ENCODE assay signal across 8 cellular contexts in the genomic region with DNA sequence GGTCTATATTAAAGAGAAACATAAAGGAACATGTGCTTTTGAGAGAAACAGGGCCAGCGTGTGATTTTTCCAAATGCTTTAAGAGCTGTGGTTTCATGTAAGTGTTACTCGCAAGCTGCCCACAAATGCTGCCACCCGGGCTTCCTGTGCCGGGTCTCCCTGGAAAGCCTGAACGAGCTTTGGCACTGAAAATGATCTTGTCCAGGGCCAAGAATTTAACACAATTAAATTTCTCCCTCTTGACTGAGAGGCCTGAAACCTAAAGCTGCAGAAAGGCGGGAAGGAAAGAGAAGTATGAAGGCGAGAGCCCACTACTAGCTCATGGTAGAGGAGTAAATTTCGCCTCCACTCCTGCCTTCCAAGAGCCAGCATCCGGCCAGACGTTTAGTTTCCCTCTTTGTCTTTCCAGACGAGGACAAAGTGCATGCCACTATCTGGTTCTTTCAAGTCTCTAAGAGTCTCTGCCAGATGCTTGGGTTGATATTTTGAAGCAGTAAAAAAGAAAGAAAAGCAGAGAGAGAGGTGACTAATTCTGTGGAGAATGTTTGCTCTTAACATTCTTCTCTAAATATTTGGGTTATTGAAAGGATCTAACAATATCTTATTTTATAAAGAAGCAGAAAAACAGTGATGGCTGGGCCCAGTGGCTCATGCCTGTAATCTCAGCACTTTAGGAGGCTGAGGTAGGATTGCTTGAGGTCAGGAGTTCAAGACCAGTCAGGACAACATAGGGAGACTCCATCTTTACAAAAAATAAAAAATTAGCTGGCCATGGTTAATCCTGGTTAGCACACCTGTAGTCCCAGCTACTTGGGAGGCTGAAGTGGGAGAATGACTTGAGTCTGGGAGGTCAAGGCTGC.
A peak's percentile ranks its signal among the peaks of the same experiment; 100 is the strongest.
DNase-seq lines count a peak whose midpoint lies in the region; ATAC-seq lines count a peak whose summit lies in the region.

No MANE protein-coding gene starts in this region.

- H3K9me3 ChIP-seq in SJSA1 (replicated peaks): no peaks in the 10 kb centered on the region

- H3K9me3 Mint-ChIP-seq in natural killer cell treated with Interleukin-12 subunit alpha and Interleukin-12 subunit beta and Interleukin-15 and Interleukin-18, amount 100 ng/mL, for 72 hours: no peaks in the 10 kb centered on the region

- peak overlapping the region; percentile 3 for H3K4me3 ChIP-seq in SJSA1
- H3K4me3 ChIP-seq in H7 (ENCODE audit: insufficient read depth, low read depth, low read length): no peak overlapping the region

- H3K36me3 Mint-ChIP-seq in natural killer cell treated with Interleukin-12 subunit alpha and Interleukin-12 subunit beta and Interleukin-15 and Interleukin-18, amount 100 ng/mL, for 72 hours: no peaks in the 10 kb centered on the region

- DNase-seq in activated gamma-delta T cell treated with Interleukin-2 at 50 U/mL for 16 hours: peak; percentile 11
- no peak for DNase-seq in activated gamma-delta T cell (lab: John Stamatoyannopoulos, UW)
- peak; percentile 85 to 96 for DNase-seq in SJSA1 (ENCODE audit: low read depth in 1 of 2, low spot score in 2 of 2)
- DNase-seq in epithelial cell of prostate (ENCODE audit: low read depth, low spot score): no peak
- no peak for DNase-seq in natural killer cell treated with Interleukin-12 subunit alpha and Interleukin-12 subunit beta and Interleukin-15 and Interleukin-18, amount 100 ng/mL, for 72 hours (ENCODE audit: low spot score)
- no peak for DNase-seq in SIG-M5 (lab: John Stamatoyannopoulos, UW)
- no peak for DNase-seq in H7

- H3K27ac ChIP-seq in SJSA1: peak overlapping the region; percentile 84
- H3K27ac ChIP-seq in epithelial cell of prostate: peak overlapping the region; percentile 53

- H3K36me3 ChIP-seq in SJSA1 (no peaks in the 10 kb centered on the region), H7 (replicated peaks; ENCODE audit: control insufficient read depth, insufficient read depth, low read length) (no peaks in the 10 kb centered on the region)

- peak in 1 of 2 donors; percentile 62 for ATAC-seq in natural killer cell treated with Interleukin-12 subunit alpha and Interleukin-12 subunit beta and Interleukin-15 and Interleukin-18, amount 100 ng/mL, for 72 hours
- no peak for ATAC-seq in esophagus mucosa

- H3K27me3 Mint-ChIP-seq in natural killer cell treated with Interleukin-12 subunit alpha and Interleukin-12 subunit beta and Interleukin-15 and Interleukin-18, amount 100 ng/mL, for 72 hours: no peaks in the 10 kb centered on the region

- peak overlapping the region; percentile 75 for H3K4me3 Mint-ChIP-seq in natural killer cell treated with Interleukin-12 subunit alpha and Interleukin-12 subunit beta and Interleukin-15 and Interleukin-18, amount 100 ng/mL, for 72 hours

- peak overlapping the region; percentile 59 to 95 for H3K27ac Mint-ChIP-seq in natural killer cell treated with Interleukin-12 subunit alpha and Interleukin-12 subunit beta and Interleukin-15 and Interleukin-18, amount 100 ng/mL, for 72 hours

- H3K27me3 ChIP-seq in SJSA1 (replicated peaks) (no peaks in the 10 kb centered on the region), H7 (ENCODE audit: control insufficient read depth, insufficient read depth, low read length) (no peaks in the 10 kb centered on the region)

- H3K4me1 ChIP-seq in SJSA1 (replicated peaks): peaks cover 44% of the 10 kb centered on the region

- peaks cover 14 to 22% of the 10 kb centered on the region in 2 donors for H3K4me1 Mint-ChIP-seq in natural killer cell treated with Interleukin-12 subunit alpha and Interleukin-12 subunit beta and Interleukin-15 and Interleukin-18, amount 100 ng/mL, for 72 hours (ENCODE audit: low read depth in 2 of 2)

Comparison
In these comparisons a context has a peak if more than half of its experiments do, and no peak if none do; other contexts are left out.
1. DNase-seq: peak in activated gamma-delta T cell treated with Interleukin-2 at 50 U/mL for 16 hours (single experiment) and SJSA1 (2 of 2); none in activated gamma-delta T cell (single experiment), epithelial cell of prostate (single experiment), natural killer cell treated with Interleukin-12 subunit alpha and Interleukin-12 subunit beta and Interleukin-15 and Interleukin-18, amount 100 ng/mL, for 72 hours (single experiment), SIG-M5 (single experiment) and H7 (single experiment).